ENCODE assay signal across 36 cellular contexts in genomic region chr12:13880613-13881012, GRCh38.
"Had no signal": no experiment of that assay in that cellular context is flagged by ENCODE, and none has a peak within 500 bp of the region (broad histone marks: within the 10 kb centered on the region; RNA-seq: fewer than 3 reads in every experiment).

No MANE protein-coding gene starts in this region.

- FAIRE-seq: TTC549 had no signal

- H3K27me3 ChIP-seq: Peyer's patch, SJSA1 had no signal

- H3K9me2 ChIP-seq: SK-N-SH had no signal

- H3K4me2 ChIP-seq: KMS-11, SK-N-SH had no signal

- H3K9me3 Mint-ChIP-seq: activated CD4-positive, alpha-beta T cell treated with anti-CD3 and anti-CD28 coated beads, Interleukin-2, amount 10 ng/mL, durations not matched to agents 24 days and 14 days; activated CD8-positive, alpha-beta T cell treated with anti-CD3 and anti-CD28 coated beads for 36 hours; activated naive CD8-positive, alpha-beta T cell treated with anti-CD3 and anti-CD28 coated beads for 36 hours; activated T-cell treated with anti-CD3 and anti-CD28 coated beads, Interleukin-2, amount 50 U/mL, for 72 hours; activated T-helper 17 cell treated with anti-CD3 and anti-CD28 coated beads, Interleukin-2, amount 50 U/mL, for 72 hours; brain; T-helper 1 cell treated with Interleukin-12 subunit alpha and Interleukin-12 subunit beta and Interleukin-4 antibody, amounts not matched to agents 30 μg/mL and 1 μg/mL, for 36 hours; T-helper 2 cell treated with Interferon-gamma antibody and Interleukin-4, amounts not matched to agents 5 μg/mL and 100 μg/mL, for 36 hours had no signal

- DNase-seq: activated CD4-positive, alpha-beta T cell treated with anti-CD3 and anti-CD28 coated beads, Interleukin-2, amount 50 U/mL, for 4 hours; activated CD8-positive, alpha-beta T cell treated with anti-CD3 and anti-CD28 coated beads for 36 hours; activated effector memory CD4-positive, alpha-beta T cell treated with anti-CD3 and anti-CD28 coated beads, Interleukin-2, amount 50 U/mL, for 16 hours; activated naive CD4-positive, alpha-beta T cell; activated naive CD4-positive, alpha-beta T cell treated with anti-CD3 and anti-CD28 coated beads, Interleukin-2, amount 50 U/mL, for 16 hours; activated naive CD8-positive, alpha-beta T cell treated with anti-CD3 and anti-CD28 coated beads for 36 hours; activated T-cell treated with anti-CD3 and anti-CD28 coated beads, Interleukin-2, amount 50 U/mL, for 1 hour; activated T-cell treated with anti-CD3 and anti-CD28 coated beads, Interleukin-2, amount 50 U/mL, for 72 hours; amniotic stem cell; caudate nucleus; MM.1S; MV-4-11; NCI-H1092; NCI-H1417; NCI-H146; NCI-H187; NCI-H2029 treated with DMSO at 0.1 percent for 48 hours; NCI-H2107; NCI-H2171; NCI-H510A; NCI-H526; NCI-H748 treated with DMSO at 0.1 percent for 48 hours; NK-92 treated with Interleukin-12 subunit alpha and Interleukin-12 subunit beta, amount 100 ng/mL, for 24 hours; PC-3; Peyer's patch; RPMI8226; SHP77 treated with DMSO at 0.1 percent for 48 hours; SK-N-SH had no signal

- H3K4me1 ChIP-seq: SJSA1 had no signal

- ATAC-seq: activated CD8-positive, alpha-beta T cell treated with anti-CD3 and anti-CD28 coated beads for 36 hours; activated T-cell treated with anti-CD3 and anti-CD28 coated beads, Interleukin-2, amount 50 U/mL, for 72 hours; activated T-helper 17 cell treated with anti-CD3 and anti-CD28 coated beads, Interleukin-2, amount 50 U/mL, for 72 hours; PC-3 had no signal

- H3K4me1 Mint-ChIP-seq: activated CD4-positive, alpha-beta T cell treated with anti-CD3 and anti-CD28 coated beads, Interleukin-2, amount 10 ng/mL, durations not matched to agents 24 days and 14 days; activated naive CD8-positive, alpha-beta T cell treated with anti-CD3 and anti-CD28 coated beads for 36 hours; activated T-helper 17 cell treated with anti-CD3 and anti-CD28 coated beads, Interleukin-2, amount 50 U/mL, for 72 hours had no signal

- H3K36me3 ChIP-seq: Peyer's patch, SJSA1 had no signal

- H3K9me3 ChIP-seq: Peyer's patch, SJSA1, SK-N-SH had no signal

- H3K9ac ChIP-seq: KMS-11, SK-N-SH had no signal

- H3K4me3 Mint-ChIP-seq: activated CD4-positive, alpha-beta T cell treated with anti-CD3 and anti-CD28 coated beads, Interleukin-2, amount 10 ng/mL, durations not matched to agents 24 days and 14 days; activated CD8-positive, alpha-beta T cell treated with anti-CD3 and anti-CD28 coated beads for 36 hours; activated naive CD8-positive, alpha-beta T cell treated with anti-CD3 and anti-CD28 coated beads for 36 hours; activated T-cell treated with anti-CD3 and anti-CD28 coated beads, Interleukin-2, amount 50 U/mL, for 72 hours; activated T-helper 17 cell treated with anti-CD3 and anti-CD28 coated beads, Interleukin-2, amount 50 U/mL, for 72 hours; brain; T-helper 1 cell treated with Interleukin-12 subunit alpha and Interleukin-12 subunit beta and Interleukin-4 antibody, amounts not matched to agents 30 μg/mL and 1 μg/mL, for 36 hours; T-helper 2 cell treated with Interferon-gamma antibody and Interleukin-4, amounts not matched to agents 5 μg/mL and 100 μg/mL, for 36 hours had no signal

- H3K4me3 ChIP-seq: Peyer's patch, SJSA1 had no signal

- H3K27me3 Mint-ChIP-seq: activated CD4-positive, alpha-beta T cell treated with anti-CD3 and anti-CD28 coated beads, Interleukin-2, amount 10 ng/mL, durations not matched to agents 24 days and 14 days; activated CD8-positive, alpha-beta T cell treated with anti-CD3 and anti-CD28 coated beads for 36 hours; brain had no signal

- H3K36me3 Mint-ChIP-seq: activated naive CD8-positive, alpha-beta T cell treated with anti-CD3 and anti-CD28 coated beads for 36 hours; brain had no signal

- H3K27ac ChIP-seq: KMS-11, Peyer's patch, SJSA1 had no signal

- H3K27ac Mint-ChIP-seq: activated CD4-positive, alpha-beta T cell treated with anti-CD3 and anti-CD28 coated beads, Interleukin-2, amount 10 ng/mL, durations not matched to agents 24 days and 14 days; activated CD8-positive, alpha-beta T cell treated with anti-CD3 and anti-CD28 coated beads for 36 hours; activated naive CD8-positive, alpha-beta T cell treated with anti-CD3 and anti-CD28 coated beads for 36 hours; activated T-cell treated with anti-CD3 and anti-CD28 coated beads, Interleukin-2, amount 50 U/mL, for 72 hours; activated T-helper 17 cell treated with anti-CD3 and anti-CD28 coated beads, Interleukin-2, amount 50 U/mL, for 72 hours; brain; T-helper 1 cell treated with Interleukin-12 subunit alpha and Interleukin-12 subunit beta and Interleukin-4 antibody, amounts not matched to agents 30 μg/mL and 1 μg/mL, for 36 hours; T-helper 2 cell treated with Interferon-gamma antibody and Interleukin-4, amounts not matched to agents 5 μg/mL and 100 μg/mL, for 36 hours had no signal
